In the genomic region with DNA sequence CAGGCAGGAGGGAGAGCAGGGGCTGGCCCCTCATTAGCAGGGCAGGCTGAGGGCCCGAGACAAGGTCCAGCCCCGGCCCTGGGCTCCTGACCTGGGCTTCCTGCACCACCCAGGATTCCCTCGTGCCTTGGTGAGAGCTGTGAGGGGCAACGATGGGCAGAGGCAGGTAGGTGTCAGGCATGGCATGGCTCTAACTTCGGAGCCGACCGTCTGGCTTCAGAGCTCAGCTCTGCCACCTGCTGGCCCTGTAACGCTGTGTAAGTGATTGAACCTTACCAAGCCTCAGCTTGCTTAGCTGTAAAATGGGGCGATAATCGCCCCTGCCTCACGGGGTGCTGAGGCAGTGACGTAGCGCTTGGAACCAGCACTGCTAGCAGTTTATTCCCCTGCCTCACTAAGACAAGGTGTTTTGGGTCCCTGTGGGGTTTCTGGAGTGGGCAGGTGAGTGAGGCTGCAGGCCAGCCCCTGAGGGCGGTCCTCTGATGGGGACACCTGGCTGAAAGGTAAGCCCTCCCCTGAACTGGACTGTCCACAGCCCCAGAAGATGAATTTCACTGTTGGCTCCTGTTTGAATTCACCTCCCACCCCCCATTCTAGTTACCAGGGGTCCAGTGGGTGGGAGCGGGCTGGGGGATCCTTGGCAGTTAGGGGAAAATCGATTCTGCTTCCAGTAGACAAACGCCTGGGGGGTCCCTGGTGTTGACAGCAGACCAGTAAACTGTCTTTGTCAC, we compare ENCODE assay signal across 8 cellular contexts.
DNase-seq lines count a peak whose midpoint lies in the region; ATAC-seq and TF ChIP-seq lines count a peak whose summit lies in the region.

No MANE protein-coding gene starts in this region.

- peaks cover 85% of the 10 kb centered on the region for H3K27me3 Mint-ChIP-seq in Calu3 (ENCODE audit: unreplicated experiment)
- H3K27me3 Mint-ChIP-seq in endothelial cell (ENCODE audit: unreplicated experiment), result peaks cover 3% of the 10 kb centered on the region

- H3K27me3 ChIP-seq in neuronal stem cell (ENCODE audit: control insufficient read depth in 3 of 3, insufficient read depth in 3 of 3, low read depth in 1 of 3, low read length in 3 of 3), result peaks cover 0 to 5% (median 0%) of the 10 kb centered on the region in 3 experiments

- TF ChIP-seq CTCF in Calu3 (IDR thresholded peaks at IDR 0.05; ENCODE audit: unreplicated experiment), result peak; percentile 61
- TF ChIP-seq CTCF in endothelial cell (IDR thresholded peaks at IDR 0.05; ENCODE audit: unreplicated experiment), result peak; percentile 35

- no peaks in the 10 kb centered on the region for H3K36me3 Mint-ChIP-seq in Calu3 (ENCODE audit: insufficient read depth, unreplicated experiment)
- peaks cover 3% of the 10 kb centered on the region for H3K36me3 Mint-ChIP-seq in endothelial cell (ENCODE audit: low read depth, unreplicated experiment)

- H4K91ac ChIP-seq in neuronal stem cell (ENCODE audit: low read depth, low read length, poor library complexity), result no peak overlapping the region

- H2AK5ac ChIP-seq in neuronal stem cell (ENCODE audit: low read depth, low read length), result peak overlapping the region; percentile 76

- H3K9me3 Mint-ChIP-seq in Calu3 (ENCODE audit: low read depth, unreplicated experiment) (no peaks in the 10 kb centered on the region), endothelial cell (ENCODE audit: unreplicated experiment) (no peaks in the 10 kb centered on the region)

- no peak overlapping the region for H2BK15ac ChIP-seq in neuronal stem cell (ENCODE audit: low read length)

- H3K36me3 ChIP-seq in neuronal stem cell (replicated peaks in 1 of 2; ENCODE audit: control insufficient read depth in 2 of 2, insufficient read depth in 2 of 2, low read length in 2 of 2), result no peaks in the 10 kb centered on the region

- H3K9ac ChIP-seq in neuronal stem cell (ENCODE audit: low read depth, low read length, poor library complexity), result no peak overlapping the region

- DNase-seq in Calu3 (peak; percentile 68), HuH-7 (ENCODE audit: low spot score) (peak; percentile 81), endothelial cell (ENCODE audit: low spot score) (peak; percentile 45), neuronal stem cell (ENCODE audit: low spot score) (no peak)
- DNase-seq in activated CD4-positive, alpha-beta T cell treated with anti-CD3 and anti-CD28 coated beads for 4 hours, result peak; percentile 38 to 44

- peak overlapping the region; percentile 62 for H3K18ac ChIP-seq in neuronal stem cell (ENCODE audit: low read length)

- H3K4me3 ChIP-seq in neuronal stem cell (ENCODE audit: low read length in 2 of 2), result no peak overlapping the region

- peak overlapping the region; percentile 48 for H3K23ac ChIP-seq in neuronal stem cell (ENCODE audit: low read depth, low read length, poor library complexity)

- no peaks in the 10 kb centered on the region for H3K79me1 ChIP-seq in neuronal stem cell (ENCODE audit: low read depth, low read length)

- H2BK5ac ChIP-seq in neuronal stem cell (ENCODE audit: low read length), result peak overlapping the region; percentile 54

- intact Hi-C loops in Calu3 (cut with micrococcal nuclease; ENCODE audit: unreplicated experiment), result no loop called here

- ATAC-seq in HG02884 (IDR thresholded peaks at IDR 0.05; ENCODE audit: unreplicated experiment), result no peak
- ATAC-seq in HG02840 (IDR thresholded peaks at IDR 0.05; ENCODE audit: low FRiP score, unreplicated experiment), result no peak
- no peak for ATAC-seq in GM19452 (IDR thresholded peaks at IDR 0.05; ENCODE audit: unreplicated experiment)

- no CpG with 5 or more reads among the region's 17 CpGs for WGBS in neuronal stem cell (ENCODE audit: extremely low coverage in 2 of 2, insufficient read length in 2 of 2, insufficient replicate concordance in 1 of 2), 2 donors

- no peak overlapping the region for H3K27ac ChIP-seq in neuronal stem cell (replicated peaks; ENCODE audit: low read length)

- H2BK120ac ChIP-seq in neuronal stem cell (ENCODE audit: low read depth, low read length), result no peak overlapping the region

- H3K4me2 ChIP-seq in neuronal stem cell (ENCODE audit: insufficient read depth, low read length, poor library complexity, severe bottlenecking), result no peak overlapping the region

- peak overlapping the region; percentile 99 for H3K14ac ChIP-seq in neuronal stem cell (ENCODE audit: low read length)

- no peak overlapping the region for H3K4ac ChIP-seq in neuronal stem cell (ENCODE audit: low read length)

- H3K4me1 Mint-ChIP-seq in Calu3 (ENCODE audit: low read depth, unreplicated experiment) (peaks cover 23% of the 10 kb centered on the region), endothelial cell (ENCODE audit: unreplicated experiment) (no peaks in the 10 kb centered on the region)

- H2AFZ ChIP-seq in neuronal stem cell (ENCODE audit: low read length), result no peak overlapping the region

- H3K4me3 Mint-ChIP-seq in Calu3 (ENCODE audit: low read depth, unreplicated experiment), result no peak overlapping the region
- H3K4me3 Mint-ChIP-seq in endothelial cell (ENCODE audit: unreplicated experiment), result no peak overlapping the region

- H2BK12ac ChIP-seq in neuronal stem cell (ENCODE audit: low read length), result no peak overlapping the region

- BruUV-seq in Calu3 (replicated peaks; lab: Mats Ljungman, UMichigan), result no TSS peak

- no peaks in the 10 kb centered on the region for H3K9me3 ChIP-seq in neuronal stem cell (replicated peaks in 1 of 2; ENCODE audit: control insufficient read depth in 2 of 2, insufficient read depth in 1 of 2, low read depth in 1 of 2, low read length in 2 of 2)

- no peak overlapping the region for H4K8ac ChIP-seq in neuronal stem cell (ENCODE audit: low read depth, low read length)

- H3K27ac Mint-ChIP-seq in Calu3 (ENCODE audit: unreplicated experiment) (no peak overlapping the region), endothelial cell (ENCODE audit: unreplicated experiment) (no peak overlapping the region)

- peaks cover 0 to 12% of the 10 kb centered on the region in 2 donors for H3K4me1 ChIP-seq in neuronal stem cell (ENCODE audit: control insufficient read depth in 2 of 2, insufficient read depth in 1 of 2, low read depth in 1 of 2, low read length in 2 of 2)

- CTCF ChIA-PET in Calu3 (lab: Charles Lee), result interaction anchor here (0.5 to 1.8 kb wide), 9 partner anchors 9 to 183 kb away, joined by 3 to 5 read pairs (median 3); no protein-coding TSS in a partner anchor
